In genomic region chr15:78265752-78266224, GRCh38 we compare ENCODE assay signal across 8 cellular contexts. TPM values are rescaled to one million over a fixed set of nuclear protein-coding genes. Genes with fewer than 3 reads are reported as not detected.
DNase-seq lines count a peak whose midpoint lies in the region; ATAC-seq, FAIRE-seq and TF ChIP-seq lines count a peak whose summit lies in the region.

No MANE protein-coding gene starts in this region.

- peak; percentile 9 to 34 for DNase-seq in NCI-H526 (lab: John Stamatoyannopoulos, UW)
- DNase-seq in NCI-H526 treated with DMSO at 0.1 percent for 48 hours (lab: John Stamatoyannopoulos, UW) = no peak
- DNase-seq in amniotic epithelial cell (ENCODE audit: low read depth) = peak; percentile 87
- peak in 4 of 5 donors; percentile 29 to 47 (median 37) for DNase-seq in heart left ventricle
- no peak for DNase-seq in BE2C
- DNase-seq in RCC 7860 (ENCODE audit: low spot score) = no peak

- H3K36me3 ChIP-seq in heart left ventricle (peaks cover 0 to 8% (median 3%) of the 10 kb centered on the region in 9 donors), subcutaneous abdominal adipose tissue (ENCODE audit: control insufficient read depth in 5 of 5, insufficient read depth in 5 of 5, low read length in 5 of 5) (peaks cover 0 to 3% (median 0%) of the 10 kb centered on the region in 5 donors), BE2C (no peaks in the 10 kb centered on the region)

- H3K4me1 ChIP-seq in heart left ventricle = peaks cover 0 to 39% (median 17%) of the 10 kb centered on the region in 12 donors
- peaks cover 3 to 25% (median 17%) of the 10 kb centered on the region in 5 donors for H3K4me1 ChIP-seq in subcutaneous abdominal adipose tissue (ENCODE audit: control insufficient read depth in 5 of 5, insufficient read depth in 5 of 5, low read length in 5 of 5)
- H3K4me1 ChIP-seq in BE2C = no peaks in the 10 kb centered on the region

- no peak for FAIRE-seq in RCC 7860 (lab: Jason Lieb, UNC)

- TF ChIP-seq CTCF in heart left ventricle (IDR thresholded peaks at IDR 0.05) (no peak), BE2C (IDR thresholded peaks at IDR 0.05; ENCODE audit: low read depth, low read length) (no peak)

- H3K27ac ChIP-seq in heart left ventricle = peak overlapping the region; percentile 43 to 96 (median 88)
- peak overlapping the region; percentile 31 for H3K27ac ChIP-seq in subcutaneous abdominal adipose tissue (ENCODE audit: low read depth, low read length)

- peak; percentile 9 to 32 for TF ChIP-seq POLR2A in heart left ventricle (IDR thresholded peaks at IDR 0.05)

- WGBS in heart left ventricle, 4 donors = 41 to 53% (median 47%) methylated on average over 9 of the region's 9 CpGs

- H3K9me3 ChIP-seq in heart left ventricle (no peaks in the 10 kb centered on the region), subcutaneous abdominal adipose tissue (ENCODE audit: control insufficient read depth in 5 of 5, low read length in 5 of 5) (no peaks in the 10 kb centered on the region), BE2C (no peaks in the 10 kb centered on the region)

- H3K4me3 ChIP-seq in heart left ventricle (peak overlapping the region in 10 of 12 donors; percentile 56 to 91 (median 72)), subcutaneous abdominal adipose tissue (ENCODE audit: low read depth in 1 of 5, low read length in 5 of 5) (peak overlapping the region in 4 of 5 donors; percentile 76 to 82 (median 80)), BE2C (ENCODE audit: low read depth, low read length) (no peak overlapping the region)

- H3K27me3 ChIP-seq in heart left ventricle (no peaks in the 10 kb centered on the region), subcutaneous abdominal adipose tissue (ENCODE audit: control insufficient read depth in 5 of 5, insufficient read depth in 4 of 5, low read length in 5 of 5) (no peaks in the 10 kb centered on the region), BE2C (no peaks in the 10 kb centered on the region)

- H3K9ac ChIP-seq in subcutaneous abdominal adipose tissue (ENCODE audit: low read length in 5 of 5) = peak overlapping the region in 3 of 5 donors; percentile 82 to 88 (median 85)

- intact Hi-C loops in heart left ventricle (cut with DNase I) = no loop called here

- ATAC-seq in heart left ventricle = peak; percentile 80 to 87 (median 84)
- ATAC-seq in GM21423 (IDR thresholded peaks at IDR 0.05; ENCODE audit: unreplicated experiment) = no peak

RNA-seq across cellular contexts. Expression of gene DNAJA4, which starts 1.4 kb away (rescaled TPM):
- 100 to 1,000 TPM in 4 of 9 donors, 10 to 100 TPM in 5; 63.0 to 503 (median 94.6) TPM for total RNA-seq in heart left ventricle
- 100 to 1,000 TPM in 1 of 2 donors, 10 to 100 TPM in 1; 62.3 to 296 TPM for polyA plus RNA-seq in heart left ventricle
- 5.6 TPM for polyA plus RNA-seq in BE2C (2012; ENCODE audit: insufficient read depth, insufficient read length, low read depth)

RNA-seq across cellular contexts. Expression of gene ACSBG1, which starts 31.4 kb away (rescaled TPM):
- total RNA-seq in heart left ventricle = 1 to 10 TPM in 1 of 9 donors, under 1 TPM in 3, not detected in 5; 0.05 to 1.2 (median 0.06) TPM
- 1 to 10 TPM in 1 of 2 donors, under 1 TPM in 1; 0.25 to 1.0 TPM for polyA plus RNA-seq in heart left ventricle
- polyA plus RNA-seq in BE2C (2012; ENCODE audit: insufficient read depth, insufficient read length, low read depth) = 0.45 TPM

RNA-seq across cellular contexts. Expression of gene SKIC8, which starts 33.6 kb away (rescaled TPM):
- 10 to 100 TPM; 20.8 to 34.4 (median 27.8) TPM for total RNA-seq in heart left ventricle
- polyA plus RNA-seq in heart left ventricle = 10 to 100 TPM; 28.2 to 50.2 TPM
- 81.0 TPM for polyA plus RNA-seq in BE2C (2012; ENCODE audit: insufficient read depth, insufficient read length, low read depth)

Comparison
In these comparisons a context has a peak if more than half of its experiments do, and no peak if none do; other contexts are left out.
1. DNase-seq: peak in NCI-H526 (2 of 2), amniotic epithelial cell (single experiment) and heart left ventricle (4 of 5); none in NCI-H526 treated with DMSO at 0.1 percent for 48 hours (single experiment), BE2C (single experiment) and RCC 7860 (single experiment).